29 cellular contexts compared by ENCODE assay signal in genomic region chr10:11134411-11134810, GRCh38.
"Had no signal": no experiment of that assay in that cellular context is flagged by ENCODE, and none has a peak within 500 bp of the region (broad histone marks: within the 10 kb centered on the region; RNA-seq: fewer than 3 reads in every experiment).

No MANE protein-coding gene starts in this region.

- H3K27ac ChIP-seq: brain microvascular endothelial cell, esophagus muscularis mucosa, foreskin keratinocyte, heart left ventricle, lower lobe of right lung, pancreas, prostate gland, suprapubic skin, tibial nerve had no signal

- H3K36me3 ChIP-seq: brain microvascular endothelial cell, esophagus muscularis mucosa, heart left ventricle, lower lobe of right lung, pancreas, prostate gland, suprapubic skin, tibial nerve had no signal

- H3K9me3 ChIP-seq: esophagus muscularis mucosa, heart left ventricle, lower lobe of right lung, pancreas, prostate gland, suprapubic skin, tibial nerve had no signal

- H3K4me1 ChIP-seq: foreskin keratinocyte, pancreas, prostate gland, suprapubic skin had no signal

- H3K27me3 ChIP-seq: brain microvascular endothelial cell, esophagus muscularis mucosa, foreskin keratinocyte, heart left ventricle, pancreas, suprapubic skin, tibial nerve had no signal

- H3K4me3 ChIP-seq: esophagus muscularis mucosa, heart left ventricle, lower lobe of right lung, pancreas, prostate gland, smooth muscle cell, suprapubic skin, tibial nerve had no signal

- DNase-seq: activated CD4-positive, alpha-beta memory T cell treated with anti-CD3 and anti-CD28 coated beads, Interleukin-2, amount 10 ng/mL, durations not matched to agents 7 days and 5 days; activated CD4-positive, alpha-beta T cell treated with anti-CD3 and anti-CD28 coated beads for 1 hour; activated CD4-positive, alpha-beta T cell treated with anti-CD3 and anti-CD28 coated beads, Interleukin-2, amount 10 ng/mL, durations not matched to agents 7 days and 5 days; activated gamma-delta T cell treated with Interleukin-2 at 50 U/mL for 16 hours; activated naive CD4-positive, alpha-beta T cell treated with anti-CD3 and anti-CD28 coated beads, Interleukin-2, amount 50 U/mL, for 16 hours; activated T-cell treated with anti-CD3 and anti-CD28 coated beads, Interleukin-2, amount 50 U/mL, for 4 hours; amniotic stem cell; brain microvascular endothelial cell; foreskin keratinocyte; heart left ventricle; hypothalamus; lower lobe of right lung; mesenchymal stem cell; natural killer cell; nucleus accumbens; pancreas; retina; stimulated activated CD4-positive, alpha-beta T cell treated with anti-CD3 and anti-CD28 coated beads, Interleukin-1b, Interleukin-23, amount 100 ng/mL, for 48 hours; stimulated activated CD4-positive, alpha-beta T cell treated with anti-CD3 and anti-CD28 coated beads, Interleukin-4, amount 100 ng/mL, for 4 hours; stimulated activated CD8-positive, alpha-beta memory T cell treated with anti-CD3 and anti-CD28 coated beads, Interleukin-4, amount 100 ng/mL, for 48 hours; SW 1271; T-helper 9 cell had no signal

- ATAC-seq: activated T-cell treated with anti-CD3 and anti-CD28 coated beads, Interleukin-2, amount 50 U/mL, for 4 hours; activated T-helper 17 cell treated with anti-CD3 and anti-CD28 coated beads, Interleukin-2, amount 50 U/mL, for 72 hours; foreskin keratinocyte; natural killer cell; pancreas; stimulated activated memory B cell treated with anti-CD40 and anti-IgM and Interleukin-4, amounts not matched to agents 10 μg/mL and 1 μg/mL and 100 μg/mL, for 72 hours had no signal
